In the genomic region with DNA sequence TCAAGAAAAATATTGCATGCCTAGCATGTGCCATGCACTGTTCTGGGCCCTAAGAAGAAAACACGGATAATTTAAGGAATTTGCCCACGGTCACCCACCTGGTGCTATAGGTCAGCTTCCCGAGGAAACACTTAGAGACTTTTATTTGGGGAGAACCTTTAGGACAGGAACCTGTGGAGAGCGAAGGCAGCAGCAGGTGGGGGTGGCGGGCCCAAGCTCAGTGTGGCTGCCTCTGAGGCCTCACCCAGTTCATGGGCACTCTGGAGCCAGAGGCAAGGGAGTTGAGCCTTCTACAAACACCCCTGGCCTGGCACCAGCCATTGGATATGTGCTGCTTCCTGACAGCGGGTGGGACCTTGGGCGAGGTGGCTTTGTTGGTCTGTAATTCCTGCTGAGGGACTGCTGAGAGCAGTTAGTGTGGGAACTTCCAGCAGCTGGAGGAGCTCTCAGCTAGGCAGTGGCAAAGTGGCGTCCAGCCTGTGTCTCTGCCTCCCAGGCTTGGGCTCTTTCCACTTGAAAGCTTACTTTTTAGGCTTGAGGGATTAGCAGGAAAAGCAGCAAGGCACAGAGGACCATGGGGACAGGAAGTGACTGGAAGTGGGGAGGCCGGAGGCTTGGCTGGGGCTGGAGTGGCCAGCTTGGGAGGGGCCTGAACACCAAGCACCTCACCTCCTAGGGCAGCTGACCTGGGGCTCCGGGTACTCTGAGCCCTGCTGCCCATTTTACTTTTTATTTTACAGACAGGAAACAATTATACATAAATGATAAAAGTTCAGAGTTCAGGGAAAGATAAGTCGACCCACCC, we compare ENCODE assay signal across 10 cellular contexts. TPM values are rescaled to one million over a fixed set of nuclear protein-coding genes. Genes with fewer than 3 reads are reported as not detected.
DNase-seq lines count a peak whose midpoint lies in the region; ATAC-seq and TF ChIP-seq lines count a peak whose summit lies in the region.
"Had no signal": no experiment of that assay in that cellular context is flagged by ENCODE, and none has a peak within 500 bp of the region (broad histone marks: within the 10 kb centered on the region; RNA-seq: fewer than 3 reads in every experiment).

No MANE protein-coding gene starts in this region.

- DNase-seq in heart left ventricle (no peak), cardiac septum (ENCODE audit: low spot score) (no peak), upper lobe of left lung (no peak), Ammon's horn (ENCODE audit: low spot score) (no peak)
- DNase-seq: effector CD4-positive, alpha-beta T cell; Karpas-422 had no signal

- TF ChIP-seq CTCF in heart left ventricle (IDR thresholded peaks at IDR 0.05) (peak in 3 of 12 donors; percentile 5 to 22 (median 22)), upper lobe of left lung (IDR thresholded peaks at IDR 0.05) (no peak)

- no peak overlapping the region for H3K4me3 Mint-ChIP-seq in dendritic cell treated with granulocyte-macrophage colony-stimulating factor and Interleukin-4, amounts not matched to agents 40 ng/mL and 50 ng/mL, for 4 days

- H3K4me3 ChIP-seq in heart left ventricle = no peak overlapping the region
- H3K4me3 ChIP-seq in muscle layer of colon (ENCODE audit: low read depth in 1 of 2, low read length in 2 of 2) = no peak overlapping the region
- H3K4me3 ChIP-seq in upper lobe of left lung = no peak overlapping the region

- H3K9me3 ChIP-seq in heart left ventricle = no peaks in the 10 kb centered on the region
- H3K9me3 ChIP-seq in muscle layer of colon (ENCODE audit: low read length) = no peaks in the 10 kb centered on the region
- H3K9me3 ChIP-seq in upper lobe of left lung = no peaks in the 10 kb centered on the region

- H3K27ac ChIP-seq in heart left ventricle = peak overlapping the region in 8 of 12 donors; percentile 29 to 74 (median 54)
- peak overlapping the region; percentile 52 for H3K27ac ChIP-seq in muscle layer of colon (ENCODE audit: low read depth, low read length)
- H3K27ac ChIP-seq in upper lobe of left lung = peak overlapping the region; percentile 34 to 71 (median 62)

- no peak overlapping the region for H3K9ac ChIP-seq in muscle layer of colon (ENCODE audit: low read length)

- TF ChIP-seq EP300 in upper lobe of left lung (IDR thresholded peaks at IDR 0.05) = no peak

- H3K36me3 ChIP-seq in heart left ventricle (peaks cover 0 to 51% (median 49%) of the 10 kb centered on the region in 9 donors), muscle layer of colon (ENCODE audit: insufficient read depth, low read length) (peaks cover 47% of the 10 kb centered on the region), upper lobe of left lung (peaks cover 20 to 62% (median 44%) of the 10 kb centered on the region in 4 donors)

- 63 to 72% (median 67%) methylated on average over 11 of the region's 11 CpGs for WGBS in heart left ventricle, 4 donors
- WGBS in upper lobe of left lung, 2 donors = 63 to 70% methylated on average over 9 to 11 of the region's 11 CpGs

- H3K27me3 Mint-ChIP-seq in dendritic cell treated with granulocyte-macrophage colony-stimulating factor and Interleukin-4, amounts not matched to agents 40 ng/mL and 50 ng/mL, for 4 days = no peaks in the 10 kb centered on the region

- H3K36me3 Mint-ChIP-seq in dendritic cell treated with granulocyte-macrophage colony-stimulating factor and Interleukin-4, amounts not matched to agents 40 ng/mL and 50 ng/mL, for 4 days (ENCODE audit: low read depth) = peaks cover 90% of the 10 kb centered on the region

- H3K4me1 ChIP-seq in heart left ventricle (peaks cover 0 to 45% (median 23%) of the 10 kb centered on the region in 12 donors), muscle layer of colon (ENCODE audit: insufficient read depth, low read length) (peaks cover 26% of the 10 kb centered on the region), upper lobe of left lung (peaks cover 8 to 18% (median 13%) of the 10 kb centered on the region in 4 donors)

- ATAC-seq in heart left ventricle (peak in 2 of 4 donors; percentile 4 to 23), upper lobe of left lung (ENCODE audit: low FRiP score in 2 of 2) (no peak), GM21737 (IDR thresholded peaks at IDR 0.05; ENCODE audit: unreplicated experiment) (no peak), HG02938 (IDR thresholded peaks at IDR 0.05; ENCODE audit: unreplicated experiment) (no peak)

- H3K4me1 Mint-ChIP-seq in dendritic cell treated with granulocyte-macrophage colony-stimulating factor and Interleukin-4, amounts not matched to agents 40 ng/mL and 50 ng/mL, for 4 days (ENCODE audit: low read depth) = peaks cover 36% of the 10 kb centered on the region

- no peaks in the 10 kb centered on the region for H3K9me3 Mint-ChIP-seq in dendritic cell treated with granulocyte-macrophage colony-stimulating factor and Interleukin-4, amounts not matched to agents 40 ng/mL and 50 ng/mL, for 4 days

- intact Hi-C loops in heart left ventricle (cut with DNase I) (loop anchor here in 3 of 10 donors (2.0 to 5.0 kb wide), 3 partner anchors 53 to 270 kb away; no protein-coding TSS in a partner anchor), cardiac septum (cut with DNase I) (no loop called here)
- intact Hi-C loops in dendritic cell treated with granulocyte-macrophage colony-stimulating factor and Interleukin-4, amounts not matched to agents 40 ng/mL and 50 ng/mL, for 4 days (cut with micrococcal nuclease) = no loop called here

- peak overlapping the region; percentile 38 for H3K27ac Mint-ChIP-seq in dendritic cell treated with granulocyte-macrophage colony-stimulating factor and Interleukin-4, amounts not matched to agents 40 ng/mL and 50 ng/mL, for 4 days

- no peaks in the 10 kb centered on the region for H3K27me3 ChIP-seq in heart left ventricle
- H3K27me3 ChIP-seq in muscle layer of colon (ENCODE audit: control insufficient read depth in 1 of 2, insufficient read depth in 2 of 2, low read length in 2 of 2) = no peaks in the 10 kb centered on the region
- H3K27me3 ChIP-seq in upper lobe of left lung = no peaks in the 10 kb centered on the region

- TF ChIP-seq POLR2A in heart left ventricle (IDR thresholded peaks at IDR 0.05) (no peak), upper lobe of left lung (IDR thresholded peaks at IDR 0.05) (no peak)

RNA-seq across cellular contexts. Expression of a gene that starts 19.1 kb away (rescaled TPM):
- total RNA-seq in heart left ventricle (100 to 1,000 TPM in 2 of 9 donors, 10 to 100 TPM in 7; 75.6 to 122 (median 89.3) TPM), cardiac septum (71.7 TPM), upper lobe of left lung (10 to 100 TPM; 33.2 to 58.2 (median 47.0) TPM)
- 10 to 100 TPM; 46.7 to 78.1 TPM for polyA plus RNA-seq in heart left ventricle

RNA-seq across cellular contexts. Expression of a gene that starts 19.3 kb away (rescaled TPM):
- 1 to 10 TPM; 2.8 to 7.5 (median 4.4) TPM for total RNA-seq in heart left ventricle
- 1 to 10 TPM; 2.2 to 2.7 TPM for polyA plus RNA-seq in heart left ventricle
- 5.7 TPM for total RNA-seq in cardiac septum
- 1 to 10 TPM; 2.7 to 10.0 (median 6.6) TPM for total RNA-seq in upper lobe of left lung
